28 cellular contexts compared by ENCODE assay signal in genomic region chr15:41148065-41148464, GRCh38.
"Had no signal": no experiment of that assay in that cellular context is flagged by ENCODE, and none has a peak within 500 bp of the region (broad histone marks: within the 10 kb centered on the region; RNA-seq: fewer than 3 reads in every experiment).

No MANE protein-coding gene starts in this region.

- H3K36me3 Mint-ChIP-seq: natural killer cell; neural progenitor cell; stimulated activated effector memory CD8-positive, alpha-beta T cell treated with anti-CD3 and anti-CD28 coated beads, Interleukin-12 subunit alpha, Interleukin-12 subunit beta, amount 100 ng/mL, for 72 hours; stimulated activated naive B cell treated with anti-CD40 and anti-IgM and Interleukin-4, amounts not matched to agents 10 μg/mL and 1 μg/mL and 100 μg/mL, for 72 hours had no signal

- H3K4me3 ChIP-seq: neural progenitor cell, ovary, psoas muscle, right lobe of liver, sigmoid colon, stomach, thoracic aorta, thyroid gland, tibial nerve, upper lobe of left lung, uterus had no signal

- H3K27me3 Mint-ChIP-seq: progenitor cell of endocrine pancreas; stimulated activated naive B cell treated with anti-CD40 and anti-IgM and Interleukin-4, amounts not matched to agents 10 μg/mL and 1 μg/mL and 100 μg/mL, for 72 hours; stimulated activated naive CD8-positive, alpha-beta T cell treated with anti-CD3 and anti-CD28 coated beads, Interleukin-15, Interleukin-2, amounts not matched to agents 100 ng/mL and 50 ng/mL, for 24 hours had no signal

- H3K27ac Mint-ChIP-seq: natural killer cell; nephron; neural progenitor cell; progenitor cell of endocrine pancreas; stimulated activated effector memory CD8-positive, alpha-beta T cell treated with anti-CD3 and anti-CD28 coated beads, Interleukin-12 subunit alpha, Interleukin-12 subunit beta, amount 100 ng/mL, for 72 hours; stimulated activated naive B cell treated with anti-CD40 and anti-IgM and Interleukin-4, amounts not matched to agents 10 μg/mL and 1 μg/mL and 100 μg/mL, for 72 hours; stimulated activated naive CD8-positive, alpha-beta T cell treated with anti-CD3 and anti-CD28 coated beads, Interleukin-15, Interleukin-2, amounts not matched to agents 100 ng/mL and 50 ng/mL, for 24 hours had no signal

- H3K4me1 Mint-ChIP-seq: natural killer cell; nephron; neural progenitor cell; stimulated activated naive B cell treated with anti-CD40 and anti-IgM and Interleukin-4, amounts not matched to agents 10 μg/mL and 1 μg/mL and 100 μg/mL, for 72 hours had no signal

- H3K4me1 ChIP-seq: neural progenitor cell, parathyroid adenoma, psoas muscle, sigmoid colon, thyroid gland, tibial nerve, upper lobe of left lung, uterus had no signal

- H3K9me3 Mint-ChIP-seq: natural killer cell; stimulated activated effector memory CD8-positive, alpha-beta T cell treated with anti-CD3 and anti-CD28 coated beads, Interleukin-12 subunit alpha, Interleukin-12 subunit beta, amount 100 ng/mL, for 72 hours; stimulated activated naive CD8-positive, alpha-beta T cell treated with anti-CD3 and anti-CD28 coated beads, Interleukin-15, Interleukin-2, amounts not matched to agents 100 ng/mL and 50 ng/mL, for 24 hours had no signal

- H3K4me3 Mint-ChIP-seq: natural killer cell; nephron; neural progenitor cell; stimulated activated effector memory CD8-positive, alpha-beta T cell treated with anti-CD3 and anti-CD28 coated beads, Interleukin-12 subunit alpha, Interleukin-12 subunit beta, amount 100 ng/mL, for 72 hours; stimulated activated naive B cell treated with anti-CD40 and anti-IgM and Interleukin-4, amounts not matched to agents 10 μg/mL and 1 μg/mL and 100 μg/mL, for 72 hours; stimulated activated naive CD8-positive, alpha-beta T cell treated with anti-CD3 and anti-CD28 coated beads, Interleukin-15, Interleukin-2, amounts not matched to agents 100 ng/mL and 50 ng/mL, for 24 hours had no signal

- DNase-seq: natural killer cell; occipital lobe; ovary; posterior cingulate gyrus; psoas muscle; right cardiac atrium; right lobe of liver; sigmoid colon; small intestine; stimulated activated CD4-positive, alpha-beta T cell treated with anti-CD3 and anti-CD28 coated beads, Interleukin-15, amount 100 ng/mL, for 24 hours; stimulated activated CD4-positive, alpha-beta T cell treated with anti-CD3 and anti-CD28 coated beads, Interleukin-2, amount 100 ng/mL, for 24 hours; stimulated activated CD4-positive, alpha-beta T cell treated with anti-CD3 and anti-CD28 coated beads, Interleukin-2, amount 100 ng/mL, for 48 hours; stimulated activated CD4-positive, alpha-beta T cell treated with anti-CD3 and anti-CD28 coated beads, Interleukin-4, amount 100 ng/mL, for 24 hours; stimulated activated naive B cell treated with anti-CD40 and anti-IgM and Interleukin-4, amounts not matched to agents 10 μg/mL and 1 μg/mL and 100 μg/mL, for 72 hours; stimulated activated naive CD4-positive, alpha-beta T cell treated with Interleukin-2 at 50 U/mL for 16 hours; stomach; thyroid gland; trophoblast cell; upper lobe of left lung; uterus had no signal

- H3K4me2 ChIP-seq: neural progenitor cell had no signal

- H3K27ac ChIP-seq: neural progenitor cell, ovary, parathyroid adenoma, psoas muscle, sigmoid colon, stomach, thoracic aorta, thyroid gland, tibial nerve, upper lobe of left lung, uterus had no signal

- H3K9me3 ChIP-seq: ovary, psoas muscle, right lobe of liver, sigmoid colon, stomach, thoracic aorta, thyroid gland, tibial nerve, upper lobe of left lung, uterus had no signal

- ATAC-seq: natural killer cell; psoas muscle; right cardiac atrium; right lobe of liver; stimulated activated effector memory CD8-positive, alpha-beta T cell treated with anti-CD3 and anti-CD28 coated beads, Interleukin-12 subunit alpha, Interleukin-12 subunit beta, amount 100 ng/mL, for 72 hours; stimulated activated naive B cell treated with anti-CD40 and anti-IgM and Interleukin-4, amounts not matched to agents 10 μg/mL and 1 μg/mL and 100 μg/mL, for 72 hours had no signal
